ENCODE assay signal across 30 cellular contexts in the genomic region with DNA sequence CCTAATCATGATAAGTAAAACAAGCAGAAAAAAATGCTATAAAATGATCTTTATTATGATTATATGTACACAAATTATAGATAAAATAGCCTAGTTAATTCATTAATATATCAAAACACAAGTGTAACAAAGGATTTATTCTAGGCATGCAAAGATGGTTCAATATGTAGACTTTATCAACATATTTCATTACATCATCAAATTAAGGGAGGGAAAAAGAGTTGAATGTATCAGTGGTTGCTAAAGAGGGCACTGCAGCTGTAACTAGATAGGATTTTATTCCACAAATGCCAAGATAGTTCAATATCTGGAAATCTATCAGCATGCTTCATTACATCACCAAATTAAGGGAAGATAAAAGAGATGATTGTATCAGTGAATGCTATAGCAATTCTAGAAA.
"Had no signal": no experiment of that assay in that cellular context is flagged by ENCODE, and none has a peak within 500 bp of the region (broad histone marks: within the 10 kb centered on the region; RNA-seq: fewer than 3 reads in every experiment).

No MANE protein-coding gene starts in this region.

- H3K27ac Mint-ChIP-seq: activated CD4-positive, alpha-beta memory T cell treated with anti-CD3 and anti-CD28 coated beads, Interleukin-2, amount 10 ng/mL, durations not matched to agents 7 days and 5 days; activated naive CD4-positive, alpha-beta T cell treated with anti-CD3 and anti-CD28 coated beads, Interleukin-2, amount 10 ng/mL, durations not matched to agents 7 days and 5 days; brain had no signal

- ATAC-seq: activated naive CD4-positive, alpha-beta T cell treated with anti-CD3 and anti-CD28 coated beads, Interleukin-2, amount 50 U/mL, for 72 hours; activated T-cell treated with anti-CD3 and anti-CD28 coated beads, Interleukin-2, amount 50 U/mL, for 72 hours; effector memory CD8-positive, alpha-beta T cell; gastroesophageal sphincter; T-helper 17 cell had no signal

- DNase-seq: activated CD4-positive, alpha-beta memory T cell treated with anti-CD3 and anti-CD28 coated beads, Interleukin-2, amount 10 ng/mL, durations not matched to agents 7 days and 5 days; activated CD4-positive, alpha-beta T cell treated with anti-CD3 and anti-CD28 coated beads for 1 hour; activated CD4-positive, alpha-beta T cell treated with anti-CD3 and anti-CD28 coated beads for 4 hours; activated CD4-positive, alpha-beta T cell treated with anti-CD3 and anti-CD28 coated beads, Interleukin-2, amount 10 ng/mL, durations not matched to agents 7 days and 5 days; activated CD4-positive, alpha-beta T cell treated with anti-CD3 and anti-CD28 coated beads, Interleukin-2, amount 50 U/mL, for 4 hours; activated CD8-positive, alpha-beta memory T cell treated with anti-CD3 and anti-CD28 coated beads, Interleukin-2, amount 50 U/mL, for 48 hours; activated gamma-delta T cell; activated naive CD4-positive, alpha-beta T cell; activated naive CD4-positive, alpha-beta T cell treated with anti-CD3 and anti-CD28 coated beads, Interleukin-2, amount 10 ng/mL, durations not matched to agents 7 days and 5 days; activated naive CD8-positive, alpha-beta T cell treated with anti-CD3 and anti-CD28 coated beads, Interleukin-2, amount 10 ng/mL, durations not matched to agents 7 days and 5 days; activated T-cell treated with anti-CD3 and anti-CD28 coated beads for 4 hours; activated T-cell treated with anti-CD3 and anti-CD28 coated beads, Interleukin-2, amount 50 U/mL, for 24 hours; activated T-cell treated with anti-CD3 and anti-CD28 coated beads, Interleukin-2, amount 50 U/mL, for 72 hours; central memory CD4-positive, alpha-beta T cell; dermis blood vessel endothelial cell; effector CD4-positive, alpha-beta T cell; effector memory CD8-positive, alpha-beta T cell; erythroblast; esophagus squamous epithelium; foreskin melanocyte; SW 1271; T-helper 1 cell; T-helper 17 cell had no signal

- H3K27me3 ChIP-seq: ascending aorta, breast epithelium, cardiac muscle cell, esophagus squamous epithelium, gastroesophageal sphincter had no signal

- H3K27ac ChIP-seq: ascending aorta, breast epithelium, cardiac muscle cell, coronary artery, esophagus squamous epithelium, gastroesophageal sphincter had no signal

- H3K4me3 Mint-ChIP-seq: activated CD4-positive, alpha-beta memory T cell treated with anti-CD3 and anti-CD28 coated beads, Interleukin-2, amount 10 ng/mL, durations not matched to agents 7 days and 5 days; activated CD4-positive, alpha-beta T cell treated with anti-CD3 and anti-CD28 coated beads, Interleukin-2, amount 10 ng/mL, durations not matched to agents 7 days and 5 days; activated naive CD4-positive, alpha-beta T cell treated with anti-CD3 and anti-CD28 coated beads, Interleukin-2, amount 10 ng/mL, durations not matched to agents 7 days and 5 days; activated T-cell treated with anti-CD3 and anti-CD28 coated beads, Interleukin-2, amount 50 U/mL, for 24 hours; brain; T-helper 17 cell had no signal

- H3K9me3 Mint-ChIP-seq: activated CD4-positive, alpha-beta memory T cell treated with anti-CD3 and anti-CD28 coated beads, Interleukin-2, amount 10 ng/mL, durations not matched to agents 7 days and 5 days; brain; effector memory CD8-positive, alpha-beta T cell had no signal

- H3K36me3 ChIP-seq: breast epithelium, cardiac muscle cell had no signal

- H3K27me3 Mint-ChIP-seq: activated CD4-positive, alpha-beta T cell treated with anti-CD3 and anti-CD28 coated beads, Interleukin-2, amount 10 ng/mL, durations not matched to agents 7 days and 5 days; activated naive CD4-positive, alpha-beta T cell treated with anti-CD3 and anti-CD28 coated beads, Interleukin-2, amount 10 ng/mL, durations not matched to agents 7 days and 5 days; activated naive CD8-positive, alpha-beta T cell treated with anti-CD3 and anti-CD28 coated beads, Interleukin-2, amount 10 ng/mL, durations not matched to agents 7 days and 5 days; activated T-cell treated with anti-CD3 and anti-CD28 coated beads, Interleukin-2, amount 50 U/mL, for 24 hours; brain; effector memory CD8-positive, alpha-beta T cell; T-helper 17 cell had no signal

- H3K9me3 ChIP-seq: ascending aorta, breast epithelium, esophagus squamous epithelium, gastroesophageal sphincter had no signal

- H3K4me3 ChIP-seq: ascending aorta, breast epithelium, cardiac muscle cell, coronary artery, esophagus squamous epithelium, gastroesophageal sphincter had no signal
